19 cellular contexts compared by ENCODE assay signal in the genomic region with DNA sequence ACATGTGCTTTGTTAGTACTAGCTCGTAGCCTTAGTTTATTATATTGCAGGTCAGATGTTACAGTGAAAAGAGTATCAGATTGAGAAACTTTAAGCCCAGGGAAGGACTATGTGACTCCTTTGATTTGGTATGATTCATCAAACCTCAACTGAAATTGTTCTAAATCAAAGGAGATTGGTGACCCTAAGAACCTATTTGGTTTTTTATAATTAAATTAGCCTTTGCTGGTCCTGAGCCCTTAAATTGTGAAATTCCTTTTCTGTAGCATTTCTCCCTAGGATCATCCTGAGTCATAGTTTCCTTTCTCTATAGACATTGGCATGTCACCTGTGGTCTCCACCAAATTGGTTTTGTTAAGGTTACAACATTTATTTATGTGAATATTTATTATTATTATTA.
A peak's percentile ranks its signal among the peaks of the same experiment; 100 is the strongest.
DNase-seq lines count a peak whose midpoint lies in the region; ATAC-seq and TF ChIP-seq lines count a peak whose summit lies in the region.
"Had no signal": no experiment of that assay in that cellular context is flagged by ENCODE, and none has a peak within 500 bp of the region (broad histone marks: within the 10 kb centered on the region; RNA-seq: fewer than 3 reads in every experiment).

No MANE protein-coding gene starts in this region.

- H3K36me3 ChIP-seq in HCT116 (ENCODE audit: control insufficient read depth in 1 of 2, insufficient read depth in 2 of 2, low read length in 2 of 2) (no peaks in the 10 kb centered on the region), OCI-LY7 (ENCODE audit: insufficient read depth, low read length) (no peaks in the 10 kb centered on the region)

- no peak for TF ChIP-seq RAD21 in HCT116 (IDR thresholded peaks at IDR 0.05; ENCODE audit: low read depth)

- POLR2A ChIA-PET in HCT116 (lab: Charles Lee) (no interaction called here), OCI-LY7 (lab: Charles Lee) (no interaction called here)

- H3K79me2 ChIP-seq in HCT116 (ENCODE audit: insufficient read depth, low read length) (no peaks in the 10 kb centered on the region), OCI-LY7 (ENCODE audit: insufficient read depth, low read depth, low read length) (no peaks in the 10 kb centered on the region)

- H3K4me3 ChIP-seq in HCT116 (replicated peaks in 1 of 2; ENCODE audit: low read depth in 1 of 2, low read length in 2 of 2): no peak overlapping the region
- H3K4me3 ChIP-seq in fibroblast of mammary gland (ENCODE audit: control insufficient read depth, low read depth, low read length): no peak overlapping the region
- no peak overlapping the region for H3K4me3 ChIP-seq in skeletal muscle cell (ENCODE audit: low read depth, low read length)
- no peak overlapping the region for H3K4me3 ChIP-seq in OCI-LY7 (ENCODE audit: low read depth, low read length, poor library complexity, severe bottlenecking)

- H3K9ac ChIP-seq in HCT116 (ENCODE audit: low read length): no peak overlapping the region

- intact Hi-C loops in HCT116 (cut with micrococcal nuclease) (no loop called here), OCI-LY7 (cut with micrococcal nuclease; ENCODE audit: unreplicated experiment) (no loop called here)

- H3K4me2 ChIP-seq in HCT116 (ENCODE audit: low read length) (peak overlapping the region; percentile 32; the same call in 1 of the 2 replicates), OCI-LY7 (ENCODE audit: low read length) (no peak overlapping the region)

- 0 out of 2 replicates have a peak, but pooled peaks cover 3% of the 10 kb centered on the region for H3K27me3 ChIP-seq in HCT116 (ENCODE audit: insufficient read depth, low read length)

- H3K27ac ChIP-seq in HCT116 (ENCODE audit: low read depth, low read length) (no peak overlapping the region), OCI-LY7 (ENCODE audit: low read depth, low read length, poor library complexity, severe bottlenecking) (no peak overlapping the region)
- H3K27ac ChIP-seq: HL-60 had no signal

- H4K20me1 ChIP-seq in HCT116 (ENCODE audit: insufficient read depth) (no peaks in the 10 kb centered on the region), OCI-LY7 (ENCODE audit: insufficient read depth, low read length) (no peaks in the 10 kb centered on the region)

- TF ChIP-seq POLR2A in HCT116 (IDR thresholded peaks at IDR 0.05; ENCODE audit: borderline replicate concordance, extremely low read depth, insufficient read depth, insufficient read length): no peak

- BruUV-seq in HCT116 (replicated peaks; lab: Mats Ljungman, UMichigan): no TSS peak
- no TSS peak for BruUV-seq in OCI-LY7 (replicated peaks; lab: Mats Ljungman, UMichigan)

- peak; percentile 54 for ATAC-seq in HCT116

- peak; percentile 48 for DNase-seq in HCT116 (ENCODE audit: low read depth, low spot score)
- peak; percentile 79 for DNase-seq in RPMI7951 (ENCODE audit: low read depth)
- DNase-seq in fibroblast of mammary gland (ENCODE audit: low read depth): peak; percentile 91
- DNase-seq in skeletal muscle cell (ENCODE audit: low read depth): peak; percentile 36
- no peak for DNase-seq in AG20443 (ENCODE audit: low spot score)
- DNase-seq in activated CD8-positive, alpha-beta memory T cell treated with anti-CD3 and anti-CD28 coated beads, Interleukin-2, amount 50 U/mL, for 4 hours: no peak
- DNase-seq in foreskin melanocyte: no peak
- DNase-seq in OCI-LY7 (ENCODE audit: low spot score): no peak
- DNase-seq: C1 segment of cervical spinal cord, COR-L47, DMS53, GDM1, KG1, NCI-H1417 treated with DMSO at 0.1 percent for 48 hours, NCI-H2029, NCI-H510A, NCI-H82, SW 1271 had no signal

- H2AFZ ChIP-seq in HCT116 (ENCODE audit: low read depth, low read length, poor library complexity, severe bottlenecking): no peak overlapping the region
- no peak overlapping the region for H2AFZ ChIP-seq in OCI-LY7 (ENCODE audit: low read length)

- CTCF ChIA-PET in HCT116 (lab: Charles Lee): no interaction called here
- CTCF ChIA-PET in OCI-LY7 (lab: Charles Lee; ENCODE audit: unreplicated experiment): no interaction called here

- H3K9me3 ChIP-seq in HCT116 (ENCODE audit: control insufficient read depth in 1 of 2, insufficient read depth in 1 of 2, low read depth in 1 of 2, low read length in 2 of 2): no peaks in the 10 kb centered on the region
- H3K9me3 ChIP-seq in OCI-LY7 (ENCODE audit: low read length): no peaks in the 10 kb centered on the region

- H3K4me1 ChIP-seq in HCT116 (ENCODE audit: control insufficient read depth in 1 of 2, insufficient read depth in 2 of 2, low read length in 2 of 2): peaks cover 0 to 8% of the 10 kb centered on the region in 2 experiments; a peak in 2 of 4 replicates
- no peaks in the 10 kb centered on the region for H3K4me1 ChIP-seq in OCI-LY7 (ENCODE audit: insufficient read depth, low read length, poor library complexity, severe bottlenecking)

- RAD21 ChIA-PET in HCT116 (lab: Charles Lee; ENCODE audit: low non-redundant PET in 1 of 2, low total read pairs in 2 of 2, uncharacterized antibody in 2 of 2, unreplicated experiment in 2 of 2): no interaction called here

- no peaks in the 10 kb centered on the region for H3K9me2 ChIP-seq in HCT116 (ENCODE audit: insufficient read depth)
- H3K9me2 ChIP-seq in OCI-LY7 (ENCODE audit: insufficient read depth, low read length): no peaks in the 10 kb centered on the region

- TF ChIP-seq CTCF in HCT116 (IDR thresholded peaks at IDR 0.05 in 2 of 3, conservative IDR thresholded peaks at IDR 0.05 in 1 of 3; ENCODE audit: borderline replicate concordance in 1 of 3, insufficient read depth in 1 of 3, low read depth in 2 of 3, low read length in 2 of 3) (no peak), fibroblast of mammary gland (conservative IDR thresholded peaks at IDR 0.05; ENCODE audit: control insufficient read depth, insufficient read depth, low read depth, low read length) (no peak), OCI-LY7 (conservative IDR thresholded peaks at IDR 0.05; ENCODE audit: low read length) (no peak)

TF ChIP-seq in HCT116, 20 proteins besides CTCF, POLR2A, EP300 and RAD21:
- peak; percentile 35; the same call in 1 of the 2 replicates for TF ChIP-seq CBX3 (IDR thresholded peaks at IDR 0.05; ENCODE audit: low read depth)
- TF ChIP-seq JUND (IDR thresholded peaks at IDR 0.05): peak; percentile 67
- no peak for TF ChIP-seq ZFX (IDR thresholded peaks at IDR 0.05)
- no peak for TF ChIP-seq EGR1 (IDR thresholded peaks at IDR 0.05; ENCODE audit: low read depth)
- 0 out of 2 replicates have a peak, but pooled peaks have one; percentile 19 for TF ChIP-seq MAX (IDR thresholded peaks at IDR 0.05)
- TF ChIP-seq SIN3A (IDR thresholded peaks at IDR 0.05; ENCODE audit: low read depth): 0 out of 2 replicates have a peak, but pooled peaks have one; percentile 27
- peak; percentile 59; the same call in 1 of the 2 replicates for TF ChIP-seq SP1 (IDR thresholded peaks at IDR 0.05; ENCODE audit: low read depth)
- TF ChIP-seq CEBPB (IDR thresholded peaks at IDR 0.05; ENCODE audit: low read depth): peak; percentile 87
- peak; percentile 61 for TF ChIP-seq FOSL1 (IDR thresholded peaks at IDR 0.05; ENCODE audit: low read depth)
- TF ChIP-seq SRF (IDR thresholded peaks at IDR 0.05; ENCODE audit: low read depth): peak; percentile 48

Comparison
In these comparisons a context has a peak if more than half of its experiments do, and no peak if none do; other contexts are left out.
1. DNase-seq: peak in HCT116 (single experiment), RPMI7951 (single experiment), fibroblast of mammary gland (single experiment) and skeletal muscle cell (single experiment); none in AG20443 (single experiment), activated CD8-positive, alpha-beta memory T cell treated with anti-CD3 and anti-CD28 coated beads, Interleukin-2, amount 50 U/mL, for 4 hours (single experiment), foreskin melanocyte (single experiment) and OCI-LY7 (single experiment).